In the genomic region with DNA sequence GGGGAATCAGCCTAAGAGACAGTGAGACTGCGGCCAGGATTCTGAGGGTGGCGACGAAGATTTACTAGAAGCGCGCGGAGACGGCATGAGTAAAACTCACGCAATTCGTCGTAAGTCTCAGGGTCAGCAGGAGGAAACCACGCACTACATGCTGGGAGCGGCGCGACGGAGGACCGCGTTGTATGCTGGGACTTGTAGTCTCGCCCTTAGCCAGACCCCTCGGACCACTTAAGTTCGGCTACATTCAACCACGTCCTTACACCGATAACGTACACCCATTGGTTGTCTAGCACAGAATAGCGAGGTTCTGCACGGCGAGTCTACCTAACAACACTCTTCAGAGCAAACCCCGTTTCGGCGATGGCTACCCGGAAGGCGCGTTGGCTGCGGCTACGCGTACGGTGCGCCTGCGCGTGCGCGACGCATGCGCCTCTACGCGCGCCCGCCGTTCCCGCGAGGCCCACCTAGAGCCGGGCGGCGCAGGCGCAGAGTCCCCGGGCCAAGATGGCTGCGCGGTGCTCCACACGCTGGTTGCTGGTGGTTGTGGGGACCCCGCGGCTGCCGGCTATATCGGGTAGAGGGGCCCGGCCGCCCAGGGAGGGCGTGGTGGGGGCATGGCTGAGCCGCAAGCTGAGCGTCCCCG, we compare ENCODE assay signal across 1 cellular context.
A peak's percentile ranks its signal among the peaks of the same experiment; 100 is the strongest.
TF ChIP-seq lines count a peak whose summit lies in the region.

DNAJA3 (plus strand) TSS at position 491 of the 643 bp plus-strand sequence; CDS start at position 505, 14 bp downstream.

TF ChIP-seq in HepG2, 621 proteins besides CTCF, POLR2A, EP300 and RAD21 (continued from another document and continues in another):
- TF ChIP-seq, protein P1, sequence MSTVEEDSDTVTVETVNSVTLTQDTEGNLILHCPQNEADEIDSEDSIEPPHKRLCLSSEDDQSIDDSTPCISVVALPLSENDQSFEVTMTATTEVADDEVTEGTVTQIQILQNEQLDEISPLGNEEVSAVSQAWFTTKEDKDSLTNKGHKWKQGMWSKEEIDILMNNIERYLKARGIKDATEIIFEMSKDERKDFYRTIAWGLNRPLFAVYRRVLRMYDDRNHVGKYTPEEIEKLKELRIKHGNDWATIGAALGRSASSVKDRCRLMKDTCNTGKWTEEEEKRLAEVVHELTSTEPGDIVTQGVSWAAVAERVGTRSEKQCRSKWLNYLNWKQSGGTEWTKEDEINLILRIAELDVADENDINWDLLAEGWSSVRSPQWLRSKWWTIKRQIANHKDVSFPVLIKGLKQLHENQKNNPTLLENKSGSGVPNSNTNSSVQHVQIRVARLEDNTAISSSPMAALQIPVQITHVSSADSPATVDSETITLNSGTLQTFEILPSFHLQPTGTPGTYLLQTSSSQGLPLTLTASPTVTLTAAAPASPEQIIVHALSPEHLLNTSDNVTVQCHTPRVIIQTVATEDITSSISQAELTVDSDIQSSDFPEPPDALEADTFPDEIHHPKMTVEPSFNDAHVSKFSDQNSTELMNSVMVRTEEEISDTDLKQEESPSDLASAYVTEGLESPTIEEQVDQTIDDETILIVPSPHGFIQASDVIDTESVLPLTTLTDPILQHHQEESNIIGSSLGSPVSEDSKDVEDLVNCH (CRISPR knock-in tag; IDR thresholded peaks at IDR 0.05), result no peak
- TF ChIP-seq TFE3 (CRISPR knock-in tag; IDR thresholded peaks at IDR 0.05) (peak; percentile 43; the same call in 1 of the 2 replicates), HOXA5 (CRISPR knock-in tag; IDR thresholded peaks at IDR 0.05) (no peak; the same call in 1 of the 2 replicates), ZNF841 (CRISPR knock-in tag; IDR thresholded peaks at IDR 0.05; ENCODE audit: borderline replicate concordance) (no peak), ZNF136 (CRISPR knock-in tag; IDR thresholded peaks at IDR 0.05; ENCODE audit: low read depth) (no peak), RNF219 (CRISPR knock-in tag; IDR thresholded peaks at IDR 0.05) (0 out of 2 replicates have a peak, but pooled peaks have one; percentile 29), RAD51 (IDR thresholded peaks at IDR 0.05; ENCODE audit: borderline replicate concordance) (no peak), MYC (CRISPR knock-in tag; IDR thresholded peaks at IDR 0.05; ENCODE audit: borderline replicate concordance) (no peak; the same call in 1 of the 2 replicates), ZNF839 (CRISPR knock-in tag; IDR thresholded peaks at IDR 0.05; ENCODE audit: borderline replicate concordance) (no peak), ZNF550 (CRISPR knock-in tag; IDR thresholded peaks at IDR 0.05; ENCODE audit: borderline replicate concordance) (no peak), NONO (IDR thresholded peaks at IDR 0.05) (no peak), NONO (CRISPR knock-in tag; conservative IDR thresholded peaks at IDR 0.05) (no peak; the same call in 1 of the 2 replicates), MAFK (conservative IDR thresholded peaks at IDR 0.05 in 1 of 2, IDR thresholded peaks at IDR 0.05 in 1 of 2; ENCODE audit: low read length in 2 of 2) (no peak), KDM5A (IDR thresholded peaks at IDR 0.05; ENCODE audit: borderline replicate concordance, low read length) (no peak; the same call in 1 of the 2 replicates), ZBTB38 (CRISPR knock-in tag; IDR thresholded peaks at IDR 0.05) (no peak), NR1H2 (CRISPR knock-in tag; IDR thresholded peaks at IDR 0.05; ENCODE audit: borderline replicate concordance, low read depth) (no peak), ATF7 (IDR thresholded peaks at IDR 0.05) (no peak), ATF7 (CRISPR knock-in tag; IDR thresholded peaks at IDR 0.05) (no peak), ZNF691 (CRISPR knock-in tag; IDR thresholded peaks at IDR 0.05; ENCODE audit: borderline replicate concordance, low read depth) (no peak; the same call in 1 of the 2 replicates), ONECUT2 (CRISPR knock-in tag; IDR thresholded peaks at IDR 0.05) (no peak), ZNF660 (CRISPR knock-in tag; IDR thresholded peaks at IDR 0.05; ENCODE audit: borderline replicate concordance, low read depth) (no peak), ZNF34 (CRISPR knock-in tag; IDR thresholded peaks at IDR 0.05; ENCODE audit: borderline replicate concordance) (peak; percentile 47; the same call in 1 of the 2 replicates), NFRKB (IDR thresholded peaks at IDR 0.05) (0 out of 2 replicates have a peak, but pooled peaks have one; percentile 37), ZNF232 (CRISPR knock-in tag; IDR thresholded peaks at IDR 0.05; ENCODE audit: borderline replicate concordance) (0 out of 2 replicates have a peak, but pooled peaks have one; percentile 12), NRL (CRISPR knock-in tag; IDR thresholded peaks at IDR 0.05; ENCODE audit: borderline replicate concordance) (no peak; the same call in 1 of the 2 replicates), GTF2F1 (IDR thresholded peaks at IDR 0.05; ENCODE audit: low read length) (no peak), POLR2AphosphoS2 (IDR thresholded peaks at IDR 0.05; ENCODE audit: low read depth, low read length) (no peak), ZNF329 (CRISPR knock-in tag; IDR thresholded peaks at IDR 0.05; ENCODE audit: low read depth) (no peak), LCORL (IDR thresholded peaks at IDR 0.05) (no peak), LCORL (CRISPR knock-in tag; IDR thresholded peaks at IDR 0.05) (no peak; the same call in 1 of the 2 replicates), ATRX (CRISPR knock-in tag; IDR thresholded peaks at IDR 0.05; ENCODE audit: borderline replicate concordance) (no peak), ZSCAN30 (CRISPR knock-in tag; IDR thresholded peaks at IDR 0.05) (no peak), ZNF383 (CRISPR knock-in tag; IDR thresholded peaks at IDR 0.05; ENCODE audit: borderline replicate concordance) (no peak), YEATS4 (CRISPR knock-in tag; IDR thresholded peaks at IDR 0.05; ENCODE audit: borderline replicate concordance) (no peak; the same call in 1 of the 2 replicates), ZNF10 (CRISPR knock-in tag; IDR thresholded peaks at IDR 0.05; ENCODE audit: borderline replicate concordance, low read depth) (no peak), JDP2 (CRISPR knock-in tag; IDR thresholded peaks at IDR 0.05; ENCODE audit: borderline replicate concordance) (no peak), ZNF274 (CRISPR knock-in tag; IDR thresholded peaks at IDR 0.05) (no peak; the same call in 1 of the 2 replicates), POLR2G (IDR thresholded peaks at IDR 0.05; ENCODE audit: low read depth, low read length) (peak; percentile 92), ZNF121 (CRISPR knock-in tag; IDR thresholded peaks at IDR 0.05) (no peak), PREB (CRISPR knock-in tag; IDR thresholded peaks at IDR 0.05) (no peak), JARID2 (CRISPR knock-in tag; IDR thresholded peaks at IDR 0.05; ENCODE audit: insufficient replicate concordance) (no peak), SAFB2 (CRISPR knock-in tag; IDR thresholded peaks at IDR 0.05; ENCODE audit: borderline replicate concordance, low read depth) (no peak)
- TF ChIP-seq, protein P2, sequence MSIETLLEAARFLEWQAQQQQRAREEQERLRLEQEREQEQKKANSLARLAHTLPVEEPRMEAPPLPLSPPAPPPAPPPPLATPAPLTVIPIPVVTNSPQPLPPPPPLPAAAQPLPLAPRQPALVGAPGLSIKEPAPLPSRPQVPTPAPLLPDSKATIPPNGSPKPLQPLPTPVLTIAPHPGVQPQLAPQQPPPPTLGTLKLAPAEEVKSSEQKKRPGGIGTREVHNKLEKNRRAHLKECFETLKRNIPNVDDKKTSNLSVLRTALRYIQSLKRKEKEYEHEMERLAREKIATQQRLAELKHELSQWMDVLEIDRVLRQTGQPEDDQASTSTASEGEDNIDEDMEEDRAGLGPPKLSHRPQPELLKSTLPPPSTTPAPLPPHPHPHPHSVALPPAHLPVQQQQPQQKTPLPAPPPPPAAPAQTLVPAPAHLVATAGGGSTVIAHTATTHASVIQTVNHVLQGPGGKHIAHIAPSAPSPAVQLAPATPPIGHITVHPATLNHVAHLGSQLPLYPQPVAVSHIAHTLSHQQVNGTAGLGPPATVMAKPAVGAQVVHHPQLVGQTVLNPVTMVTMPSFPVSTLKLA (IDR thresholded peaks at IDR 0.05), result no peak; the same call in 1 of the 2 replicates
- TF ChIP-seq, protein P3, sequence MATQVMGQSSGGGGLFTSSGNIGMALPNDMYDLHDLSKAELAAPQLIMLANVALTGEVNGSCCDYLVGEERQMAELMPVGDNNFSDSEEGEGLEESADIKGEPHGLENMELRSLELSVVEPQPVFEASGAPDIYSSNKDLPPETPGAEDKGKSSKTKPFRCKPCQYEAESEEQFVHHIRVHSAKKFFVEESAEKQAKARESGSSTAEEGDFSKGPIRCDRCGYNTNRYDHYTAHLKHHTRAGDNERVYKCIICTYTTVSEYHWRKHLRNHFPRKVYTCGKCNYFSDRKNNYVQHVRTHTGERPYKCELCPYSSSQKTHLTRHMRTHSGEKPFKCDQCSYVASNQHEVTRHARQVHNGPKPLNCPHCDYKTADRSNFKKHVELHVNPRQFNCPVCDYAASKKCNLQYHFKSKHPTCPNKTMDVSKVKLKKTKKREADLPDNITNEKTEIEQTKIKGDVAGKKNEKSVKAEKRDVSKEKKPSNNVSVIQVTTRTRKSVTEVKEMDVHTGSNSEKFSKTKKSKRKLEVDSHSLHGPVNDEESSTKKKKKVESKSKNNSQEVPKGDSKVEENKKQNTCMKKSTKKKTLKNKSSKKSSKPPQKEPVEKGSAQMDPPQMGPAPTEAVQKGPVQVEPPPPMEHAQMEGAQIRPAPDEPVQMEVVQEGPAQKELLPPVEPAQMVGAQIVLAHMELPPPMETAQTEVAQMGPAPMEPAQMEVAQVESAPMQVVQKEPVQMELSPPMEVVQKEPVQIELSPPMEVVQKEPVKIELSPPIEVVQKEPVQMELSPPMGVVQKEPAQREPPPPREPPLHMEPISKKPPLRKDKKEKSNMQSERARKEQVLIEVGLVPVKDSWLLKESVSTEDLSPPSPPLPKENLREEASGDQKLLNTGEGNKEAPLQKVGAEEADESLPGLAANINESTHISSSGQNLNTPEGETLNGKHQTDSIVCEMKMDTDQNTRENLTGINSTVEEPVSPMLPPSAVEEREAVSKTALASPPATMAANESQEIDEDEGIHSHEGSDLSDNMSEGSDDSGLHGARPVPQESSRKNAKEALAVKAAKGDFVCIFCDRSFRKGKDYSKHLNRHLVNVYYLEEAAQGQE (IDR thresholded peaks at IDR 0.05; ENCODE audit: borderline replicate concordance in 1 of 2, low read depth in 1 of 2, low read length in 2 of 2), result peak in 1 of 2 experiments; percentile 63; a peak in 1 of 4 replicates
- TF ChIP-seq, protein P4, sequence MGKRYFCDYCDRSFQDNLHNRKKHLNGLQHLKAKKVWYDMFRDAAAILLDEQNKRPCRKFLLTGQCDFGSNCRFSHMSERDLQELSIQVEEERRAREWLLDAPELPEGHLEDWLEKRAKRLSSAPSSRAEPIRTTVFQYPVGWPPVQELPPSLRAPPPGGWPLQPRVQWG (CRISPR knock-in tag; IDR thresholded peaks at IDR 0.05; ENCODE audit: borderline replicate concordance, low read depth), result no peak
